Comparison of ENCODE assay signal across 15 cellular contexts in genomic region chr21:45336870-45337269, GRCh38. TPM values are rescaled to one million over a fixed set of nuclear protein-coding genes. Genes with fewer than 3 reads are reported as not detected.
A peak's percentile ranks its signal among the peaks of the same experiment; 100 is the strongest.
DNase-seq lines count a peak whose midpoint lies in the region; ATAC-seq, FAIRE-seq and TF ChIP-seq lines count a peak whose summit lies in the region.
"Had no signal": no experiment of that assay in that cellular context is flagged by ENCODE, and none has a peak within 500 bp of the region (broad histone marks: within the 10 kb centered on the region; RNA-seq: fewer than 3 reads in every experiment).

No MANE protein-coding gene starts in this region.

- intact Hi-C loops in heart right ventricle (cut with DNase I) (no loop called here), pancreas (cut with DNase I) (no loop called here)

- H3F3A ChIP-seq in GM23248 (ENCODE audit: insufficient read depth), result no peaks in the 10 kb centered on the region

- peak; percentile 32 for DNase-seq in DMS79 (lab: John Stamatoyannopoulos, UW)
- peak; percentile 15 for DNase-seq in OCI-M1 (lab: John Stamatoyannopoulos, UW)
- peak in 1 of 2 donors; percentile 43 for DNase-seq in heart right ventricle
- peak in 3 of 6 donors; percentile 11 to 52 (median 41) for DNase-seq in pancreas
- DNase-seq in SIG-M5 treated with dmso at 0.1 percent for 504 hours (lab: John Stamatoyannopoulos, UW; ENCODE audit: unreplicated experiment), result no peak
- DNase-seq in GM23248, result no peak
- DNase-seq in activated CD4-positive, alpha-beta memory T cell treated with anti-CD3 and anti-CD28 coated beads, Interleukin-2, amount 10 ng/mL, durations not matched to agents 7 days and 5 days, result no peak
- no peak for DNase-seq in GM10266 (ENCODE audit: extremely low spot score)
- DNase-seq: activated T-cell treated with anti-CD3 and anti-CD28 coated beads, Interleukin-2, amount 50 U/mL, for 72 hours; central memory CD4-positive, alpha-beta T cell; Kasumi-1; stimulated activated CD4-positive, alpha-beta T cell treated with anti-CD3 and anti-CD28 coated beads, Interleukin-1b, Interleukin-23, amount 100 ng/mL, for 48 hours; stimulated activated naive B cell treated with anti-CD40 and anti-IgM and Interleukin-4, amounts not matched to agents 10 μg/mL and 1 μg/mL and 100 μg/mL, for 72 hours had no signal

- H3K36me3 Mint-ChIP-seq in activated CD4-positive, alpha-beta memory T cell treated with anti-CD3 and anti-CD28 coated beads, Interleukin-2, amount 10 ng/mL, durations not matched to agents 7 days and 5 days (ENCODE audit: low read depth), result no peaks in the 10 kb centered on the region
- H3K36me3 Mint-ChIP-seq: stimulated activated naive B cell treated with anti-CD40 and anti-IgM and Interleukin-4, amounts not matched to agents 10 μg/mL and 1 μg/mL and 100 μg/mL, for 72 hours had no signal

- 59 to 68% methylated on average over 8 of the region's 8 CpGs for WGBS in heart right ventricle, 2 donors
- WGBS in pancreas, 2 donors, result 35 to 46% methylated on average over 8 of the region's 8 CpGs
- whole genome bisulfite sequencing in GM23248 (ENCODE audit: low coverage in 1 of 2, low lambda C conversion rate in 2 of 2, missing lambda C conversion rate in 2 of 2), 2 experiments, result 70 to 75% methylated on average over 8 of the region's 8 CpGs

- POLR2A ChIA-PET in activated CD4-positive, alpha-beta memory T cell treated with anti-CD3 and anti-CD28 coated beads, Interleukin-2, amount 10 ng/mL, durations not matched to agents 7 days and 5 days (lab: Charles Lee), result no interaction called here

- H2AFZ ChIP-seq in GM23248, result no peak overlapping the region

- H3K9ac ChIP-seq in GM23248, result no peak overlapping the region

- no peak overlapping the region for H3K4me2 ChIP-seq in GM23248 (ENCODE audit: unreplicated experiment)

- H3K4me3 ChIP-seq in heart right ventricle (no peak overlapping the region), pancreas (no peak overlapping the region), GM23248 (no peak overlapping the region)

- CTCF ChIA-PET in activated CD4-positive, alpha-beta memory T cell treated with anti-CD3 and anti-CD28 coated beads, Interleukin-2, amount 10 ng/mL, durations not matched to agents 7 days and 5 days (lab: Charles Lee), result no interaction called here

- no peaks in the 10 kb centered on the region for H3K9me3 Mint-ChIP-seq in activated CD4-positive, alpha-beta memory T cell treated with anti-CD3 and anti-CD28 coated beads, Interleukin-2, amount 10 ng/mL, durations not matched to agents 7 days and 5 days

- H4K20me1 ChIP-seq in GM23248 (ENCODE audit: insufficient read depth), result no peaks in the 10 kb centered on the region

- H3K4me1 ChIP-seq in heart right ventricle (peaks cover 0 to 18% (median 0%) of the 10 kb centered on the region in 9 donors), pancreas (peaks cover 0 to 9% (median 4%) of the 10 kb centered on the region in 3 donors), GM23248 (ENCODE audit: insufficient read depth) (no peaks in the 10 kb centered on the region)

- H3K27me3 ChIP-seq in heart right ventricle (no peaks in the 10 kb centered on the region), pancreas (no peaks in the 10 kb centered on the region), GM23248 (replicated peaks; ENCODE audit: insufficient read depth) (no peaks in the 10 kb centered on the region)

- in situ Hi-C loops in GM23248 (cut with MboI), result no loop called here

- peaks cover 7% of the 10 kb centered on the region for H3K27me3 Mint-ChIP-seq in activated CD4-positive, alpha-beta memory T cell treated with anti-CD3 and anti-CD28 coated beads, Interleukin-2, amount 10 ng/mL, durations not matched to agents 7 days and 5 days

- no peak overlapping the region for H3K4me3 Mint-ChIP-seq in activated CD4-positive, alpha-beta memory T cell treated with anti-CD3 and anti-CD28 coated beads, Interleukin-2, amount 10 ng/mL, durations not matched to agents 7 days and 5 days
- H3K4me3 Mint-ChIP-seq: activated T-cell treated with anti-CD3 and anti-CD28 coated beads, Interleukin-2, amount 50 U/mL, for 72 hours; neural crest cell; stimulated activated naive B cell treated with anti-CD40 and anti-IgM and Interleukin-4, amounts not matched to agents 10 μg/mL and 1 μg/mL and 100 μg/mL, for 72 hours had no signal

- FAIRE-seq in pancreas (lab: Jason Lieb, UNC), result no peak
- FAIRE-seq: RCC 7860 had no signal

- no peak overlapping the region for H3K27ac Mint-ChIP-seq in activated CD4-positive, alpha-beta memory T cell treated with anti-CD3 and anti-CD28 coated beads, Interleukin-2, amount 10 ng/mL, durations not matched to agents 7 days and 5 days
- H3K27ac Mint-ChIP-seq: activated T-cell treated with anti-CD3 and anti-CD28 coated beads, Interleukin-2, amount 50 U/mL, for 72 hours; stimulated activated naive B cell treated with anti-CD40 and anti-IgM and Interleukin-4, amounts not matched to agents 10 μg/mL and 1 μg/mL and 100 μg/mL, for 72 hours had no signal

- H3K36me3 ChIP-seq in heart right ventricle (no peaks in the 10 kb centered on the region), pancreas (no peaks in the 10 kb centered on the region), GM23248 (ENCODE audit: low read depth) (no peaks in the 10 kb centered on the region)

- no peaks in the 10 kb centered on the region for H3K79me2 ChIP-seq in GM23248 (ENCODE audit: insufficient read depth)

- ATAC-seq in heart right ventricle (peak in 6 of 8 donors; percentile 20 to 48 (median 36)), pancreas (peak in 3 of 4 donors; percentile 34 to 60 (median 37))
- ATAC-seq: activated T-cell treated with anti-CD3 and anti-CD28 coated beads, Interleukin-2, amount 50 U/mL, for 72 hours; stimulated activated naive B cell treated with anti-CD40 and anti-IgM and Interleukin-4, amounts not matched to agents 10 μg/mL and 1 μg/mL and 100 μg/mL, for 72 hours had no signal

- no peak for TF ChIP-seq CTCF in heart right ventricle (IDR thresholded peaks at IDR 0.05)
- no peak for TF ChIP-seq CTCF in pancreas (IDR thresholded peaks at IDR 0.05)
- TF ChIP-seq CTCF in GM10266 (IDR thresholded peaks at IDR 0.05; ENCODE audit: control insufficient read depth, insufficient read depth, low read depth, missing control alignments), result no peak

- H3K9me3 ChIP-seq in heart right ventricle, result no peaks in the 10 kb centered on the region
- no peaks in the 10 kb centered on the region for H3K9me3 ChIP-seq in pancreas
- no peaks in the 10 kb centered on the region for H3K9me3 ChIP-seq in GM23248 (ENCODE audit: low read depth)

- H3K4me1 Mint-ChIP-seq in activated CD4-positive, alpha-beta memory T cell treated with anti-CD3 and anti-CD28 coated beads, Interleukin-2, amount 10 ng/mL, durations not matched to agents 7 days and 5 days, result no peaks in the 10 kb centered on the region
- H3K4me1 Mint-ChIP-seq: stimulated activated naive B cell treated with anti-CD40 and anti-IgM and Interleukin-4, amounts not matched to agents 10 μg/mL and 1 μg/mL and 100 μg/mL, for 72 hours had no signal

- H3K9me2 ChIP-seq in GM23248 (ENCODE audit: insufficient read depth), result no peaks in the 10 kb centered on the region

- H3K27ac ChIP-seq in heart right ventricle, result no peak overlapping the region
- no peak overlapping the region for H3K27ac ChIP-seq in pancreas
- no peak overlapping the region for H3K27ac ChIP-seq in GM23248

RNA-seq across cellular contexts. Expression of gene POFUT2, which starts 49.2 kb away (rescaled TPM):
- 10 to 100 TPM; 12.7 to 20.4 (median 16.3) TPM for total RNA-seq in heart right ventricle
- polyA plus RNA-seq in heart right ventricle, result 10 to 100 TPM; 18.9 to 20.6 TPM
- 10 to 100 TPM; 10.1 to 22.5 (median 13.5) TPM for total RNA-seq in pancreas
- 10 to 100 TPM; 42.5 to 46.9 TPM for polyA plus RNA-seq in pancreas
- total RNA-seq in GM23248 (2014; rRNA removed; shearing (Covaris generic)), result 48.2 and 54.0 TPM in 2 replicates
- 30.1 and 30.9 TPM in 2 replicates for polyA plus RNA-seq in GM23248 (2016; fragmentation: Nextera tagmentation; extraction: Ambion mirVana)
- 10 to 100 TPM; 23.5 to 25.1 TPM for total RNA-seq in activated CD4-positive, alpha-beta memory T cell treated with anti-CD3 and anti-CD28 coated beads, Interleukin-2, amount 10 ng/mL, durations not matched to agents 7 days and 5 days

Comparison
In these comparisons a context has a peak if more than half of its experiments do, and no peak if none do; other contexts are left out.
1. DNase-seq: peak in DMS79 (single experiment) and OCI-M1 (single experiment); none in SIG-M5 treated with dmso at 0.1 percent for 504 hours (single experiment), GM23248 (single experiment), activated CD4-positive, alpha-beta memory T cell treated with anti-CD3 and anti-CD28 coated beads, Interleukin-2, amount 10 ng/mL, durations not matched to agents 7 days and 5 days (single experiment) and GM10266 (single experiment).